In genomic region chr20:49980140-49981008, GRCh38 we compare ENCODE assay signal across 29 cellular contexts. TPM values are rescaled to one million over a fixed set of nuclear protein-coding genes. Genes with fewer than 3 reads are reported as not detected.
DNase-seq lines count a peak whose midpoint lies in the region; ATAC-seq and TF ChIP-seq lines count a peak whose summit lies in the region.
"Had no signal": no experiment of that assay in that cellular context is flagged by ENCODE, and none has a peak within 500 bp of the region (broad histone marks: within the 10 kb centered on the region; RNA-seq: fewer than 3 reads in every experiment).

No MANE protein-coding gene starts in this region.

- H3K79me1 ChIP-seq in mesendoderm (ENCODE audit: low read length): peaks cover 3% of the 10 kb centered on the region

- no peak for TF ChIP-seq CTCF in Calu3 (IDR thresholded peaks at IDR 0.05; ENCODE audit: unreplicated experiment)
- no peak for TF ChIP-seq CTCF in endodermal cell (conservative IDR thresholded peaks at IDR 0.05)

- no peak for ATAC-seq in T-cell (replicated peaks in 1 of 4)
- ATAC-seq in HG03521 (IDR thresholded peaks at IDR 0.05; ENCODE audit: unreplicated experiment): no peak
- ATAC-seq: activated CD4-positive, CD25-positive, alpha-beta regulatory T cell treated with anti-CD3 and anti-CD28 coated beads, Interleukin-2, amount 50 U/mL, for 24 hours; activated naive CD4-positive, alpha-beta T cell treated with anti-CD3 and anti-CD28 coated beads, Interleukin-2, amount 50 U/mL, for 72 hours; activated T-helper 17 cell treated with anti-CD3 and anti-CD28 coated beads, Interleukin-2, amount 50 U/mL, for 72 hours; gastrocnemius medialis; left lung; Panc1 had no signal

- H3K4me1 ChIP-seq in BLaER1 treated with 17β-estradiol and CSF1 and Interleukin-3, amounts not matched to agents 10 nM and 100 nM: peaks cover 34 to 62% (median 58%) of the 10 kb centered on the region in 10 experiments
- H3K4me1 ChIP-seq in mesendoderm (ENCODE audit: control insufficient read depth, low read depth, low read length) (peaks cover 6% of the 10 kb centered on the region), endodermal cell (ENCODE audit: control insufficient read depth, insufficient read depth, low read length) (peaks cover 15% of the 10 kb centered on the region)

- H3K27ac ChIP-seq in BLaER1 treated with 17β-estradiol and CSF1 and Interleukin-3, amounts not matched to agents 10 nM and 100 nM: peak overlapping the region in 6 of 11 experiments; percentile 54 to 86 (median 68); a peak in 6 of 22 replicates
- H3K27ac ChIP-seq in mesendoderm (ENCODE audit: low read depth, low read length) (no peak overlapping the region), endodermal cell (ENCODE audit: low read depth, low read length) (no peak overlapping the region)
- H3K27ac ChIP-seq: hepatocyte, left lung, thoracic aorta had no signal

- peaks cover 41% of the 10 kb centered on the region for H3K4me1 Mint-ChIP-seq in Calu3 (ENCODE audit: low read depth, unreplicated experiment)
- peaks cover 29 to 32% (median 31%) of the 10 kb centered on the region in 3 donors for H3K4me1 Mint-ChIP-seq in T-cell
- H3K4me1 Mint-ChIP-seq in endodermal cell: peaks cover 37% of the 10 kb centered on the region
- H3K4me1 Mint-ChIP-seq: activated T-helper 17 cell treated with anti-CD3 and anti-CD28 coated beads, Interleukin-2, amount 50 U/mL, for 72 hours had no signal

- H3K4ac ChIP-seq in mesendoderm (ENCODE audit: low read depth, low read length): no peak overlapping the region

- CTCF ChIA-PET in Calu3 (lab: Charles Lee) (interaction anchor here (1.4 to 5.5 kb wide), 3 partner anchors 90 to 140 kb away, joined by 3 to 134 read pairs (median 9); no protein-coding TSS in a partner anchor), T-cell (lab: Charles Lee) (interaction anchor here (0.6 to 4.9 kb wide), 7 partner anchors 8 to 198 kb away, joined by 3 to 51 read pairs (median 7); no protein-coding TSS in a partner anchor)

- peak overlapping the region in 5 of 11 experiments; percentile 45 to 82 (median 77); a peak in 5 of 22 replicates for H3K9ac ChIP-seq in BLaER1 treated with 17β-estradiol and CSF1 and Interleukin-3, amounts not matched to agents 10 nM and 100 nM
- no peak overlapping the region for H3K9ac ChIP-seq in mesendoderm (ENCODE audit: low read length)
- H3K9ac ChIP-seq in endodermal cell (ENCODE audit: extremely low read depth, low read length, poor library complexity, severe bottlenecking): no peak overlapping the region

- H3K27ac Mint-ChIP-seq in Calu3 (ENCODE audit: unreplicated experiment) (peak overlapping the region; percentile 10), T-cell (peak overlapping the region; percentile 13 to 54), endodermal cell (no peak overlapping the region)
- H3K27ac Mint-ChIP-seq: activated CD4-positive, alpha-beta memory T cell treated with anti-CD3 and anti-CD28 coated beads for 36 hours; activated naive CD4-positive, alpha-beta T cell treated with anti-CD3 and anti-CD28 coated beads, Interleukin-2, amount 50 U/mL, for 72 hours; activated T-helper 17 cell treated with anti-CD3 and anti-CD28 coated beads, Interleukin-2, amount 50 U/mL, for 72 hours; HFFc6; stimulated activated naive CD8-positive, alpha-beta T cell treated with anti-CD3 and anti-CD28 coated beads, Interleukin-15, Interleukin-2, amounts not matched to agents 100 ng/mL and 50 ng/mL, for 24 hours had no signal

- no peaks in the 10 kb centered on the region for H3K27me3 ChIP-seq in BLaER1 treated with 17β-estradiol and CSF1 and Interleukin-3, amounts not matched to agents 10 nM and 100 nM
- no peaks in the 10 kb centered on the region for H3K27me3 ChIP-seq in mesendoderm (ENCODE audit: insufficient read depth, low read length, poor library complexity)
- peaks cover 14% of the 10 kb centered on the region for H3K27me3 ChIP-seq in endodermal cell (ENCODE audit: control insufficient read depth, insufficient read depth, low read length, poor library complexity, severe bottlenecking)
- H3K27me3 ChIP-seq: gastrocnemius medialis, hepatocyte had no signal

- peaks cover 29% of the 10 kb centered on the region for H3K27me3 Mint-ChIP-seq in Calu3 (ENCODE audit: unreplicated experiment)
- peaks cover 0 to 3% of the 10 kb centered on the region in 2 donors for H3K27me3 Mint-ChIP-seq in T-cell
- H3K27me3 Mint-ChIP-seq in endodermal cell (ENCODE audit: insufficient read depth): peaks cover 32% of the 10 kb centered on the region

- DNase-seq in Calu3 (no peak), T-cell (no peak), mesendoderm (no peak), UCSD-AML1 (lab: John Stamatoyannopoulos, UW; ENCODE audit: unreplicated experiment) (no peak), endodermal cell (no peak), NCI-H526 treated with DMSO at 0.1 percent for 48 hours (lab: John Stamatoyannopoulos, UW) (no peak)
- DNase-seq: activated CD4-positive, alpha-beta memory T cell treated with anti-CD3 and anti-CD28 coated beads for 36 hours; activated CD8-positive, alpha-beta memory T cell treated with anti-CD3 and anti-CD28 coated beads, Interleukin-2, amount 50 U/mL, for 4 hours; aorta; cortex of kidney; DMS79; gastrocnemius medialis; GF-D8; HFFc6; mesenchymal stem cell; NCI-H1417 treated with DMSO at 0.1 percent for 48 hours; NCI-H2081; NCI-H446; SHP77 treated with DMSO at 0.1 percent for 48 hours had no signal

- H3K56ac ChIP-seq in mesendoderm (ENCODE audit: low read length): peak overlapping the region; percentile 38

- H3K36me3 Mint-ChIP-seq in Calu3 (ENCODE audit: insufficient read depth, unreplicated experiment) (peaks cover 21% of the 10 kb centered on the region), T-cell (no peaks in the 10 kb centered on the region), endodermal cell (ENCODE audit: low read depth) (peaks cover 8% of the 10 kb centered on the region)
- H3K36me3 Mint-ChIP-seq: activated CD4-positive, alpha-beta memory T cell treated with anti-CD3 and anti-CD28 coated beads for 36 hours had no signal

- H4K5ac ChIP-seq in mesendoderm (ENCODE audit: low read length): no peak overlapping the region

- H3K4me3 Mint-ChIP-seq in Calu3 (ENCODE audit: low read depth, unreplicated experiment): no peak overlapping the region
- H3K4me3 Mint-ChIP-seq in T-cell: peak overlapping the region; percentile 17 to 37 (median 28)
- H3K4me3 Mint-ChIP-seq in endodermal cell: no peak overlapping the region
- H3K4me3 Mint-ChIP-seq: activated CD4-positive, alpha-beta memory T cell treated with anti-CD3 and anti-CD28 coated beads for 36 hours; activated T-helper 17 cell treated with anti-CD3 and anti-CD28 coated beads, Interleukin-2, amount 50 U/mL, for 72 hours; HFFc6; stimulated activated naive CD8-positive, alpha-beta T cell treated with anti-CD3 and anti-CD28 coated beads, Interleukin-15, Interleukin-2, amounts not matched to agents 100 ng/mL and 50 ng/mL, for 24 hours had no signal

- H2BK5ac ChIP-seq in mesendoderm (ENCODE audit: low read length): no peak overlapping the region

- intact Hi-C loops in Calu3 (cut with micrococcal nuclease; ENCODE audit: unreplicated experiment): loop anchor here (2.0 kb wide), 1 partner anchor 192 kb away; no protein-coding TSS in a partner anchor

- POLR2A ChIA-PET in T-cell (lab: Charles Lee): no interaction called here

- peak overlapping the region; percentile 80 to 93 (median 86); a peak in 21 of 22 replicates for H3K4me2 ChIP-seq in BLaER1 treated with 17β-estradiol and CSF1 and Interleukin-3, amounts not matched to agents 10 nM and 100 nM
- no peak overlapping the region for H3K4me2 ChIP-seq in mesendoderm (ENCODE audit: low read length)

- BruUV-seq in Calu3 (replicated peaks; lab: Mats Ljungman, UMichigan): no TSS peak

- H4K20me1 ChIP-seq in BLaER1 treated with 17β-estradiol and CSF1 and Interleukin-3, amounts not matched to agents 10 nM and 100 nM: peaks cover 0 to 25% (median 25%) of the 10 kb centered on the region in 11 experiments; a peak in 18 of 22 replicates

- H3K9me3 ChIP-seq in BLaER1 treated with 17β-estradiol and CSF1 and Interleukin-3, amounts not matched to agents 10 nM and 100 nM (replicated peaks in 1 of 11): no peaks in the 10 kb centered on the region
- no peaks in the 10 kb centered on the region for H3K9me3 ChIP-seq in endodermal cell (ENCODE audit: control insufficient read depth, low read length)
- H3K9me3 ChIP-seq: gastrocnemius medialis, left lung, thoracic aorta had no signal

- no peaks in the 10 kb centered on the region for H3K9me3 Mint-ChIP-seq in Calu3 (ENCODE audit: low read depth, unreplicated experiment)
- H3K9me3 Mint-ChIP-seq in T-cell: no peaks in the 10 kb centered on the region
- no peaks in the 10 kb centered on the region for H3K9me3 Mint-ChIP-seq in endodermal cell
- H3K9me3 Mint-ChIP-seq: activated CD4-positive, alpha-beta memory T cell treated with anti-CD3 and anti-CD28 coated beads for 36 hours; activated naive CD4-positive, alpha-beta T cell treated with anti-CD3 and anti-CD28 coated beads, Interleukin-2, amount 50 U/mL, for 72 hours; activated T-helper 17 cell treated with anti-CD3 and anti-CD28 coated beads, Interleukin-2, amount 50 U/mL, for 72 hours; HFFc6; stimulated activated naive CD8-positive, alpha-beta T cell treated with anti-CD3 and anti-CD28 coated beads, Interleukin-15, Interleukin-2, amounts not matched to agents 100 ng/mL and 50 ng/mL, for 24 hours had no signal

- 100% methylated on average over 2 of the region's 11 CpGs for WGBS in mesendoderm (ENCODE audit: extremely low coverage, insufficient coverage, low lambda C conversion rate)
- WGBS in endodermal cell (ENCODE audit: insufficient coverage in 1 of 2, insufficient read length in 1 of 2), 2 experiments: 66 to 72% methylated on average over 4 to 11 of the region's 11 CpGs

- H3K79me2 ChIP-seq in mesendoderm (ENCODE audit: control insufficient read depth, insufficient read depth, low read length): peaks cover 26% of the 10 kb centered on the region

- no peak overlapping the region for H3K18ac ChIP-seq in mesendoderm (ENCODE audit: low read length)

- no peak overlapping the region for H3K4me3 ChIP-seq in BLaER1 treated with 17β-estradiol and CSF1 and Interleukin-3, amounts not matched to agents 10 nM and 100 nM
- H3K4me3 ChIP-seq in mesendoderm (ENCODE audit: low read length) (no peak overlapping the region), endodermal cell (ENCODE audit: low read length) (no peak overlapping the region)
- H3K4me3 ChIP-seq: gastrocnemius medialis, hepatocyte, left lung, thoracic aorta had no signal

- peaks cover 0 to 21% (median 19%) of the 10 kb centered on the region in 11 experiments; a peak in 18 of 22 replicates for H3K36me3 ChIP-seq in BLaER1 treated with 17β-estradiol and CSF1 and Interleukin-3, amounts not matched to agents 10 nM and 100 nM
- H3K36me3 ChIP-seq in mesendoderm (ENCODE audit: control insufficient read depth, insufficient read depth, low read length) (no peaks in the 10 kb centered on the region), endodermal cell (ENCODE audit: control insufficient read depth, insufficient read depth, low read length) (peaks cover 14% of the 10 kb centered on the region)
- H3K36me3 ChIP-seq: gastrocnemius medialis, left lung, thoracic aorta had no signal

- H2AK5ac ChIP-seq in mesendoderm (ENCODE audit: low read length): no peak overlapping the region

- H4K8ac ChIP-seq in mesendoderm (ENCODE audit: low read depth, low read length): no peak overlapping the region

- H3K23ac ChIP-seq in mesendoderm (ENCODE audit: low read length): no peak overlapping the region

- no peak overlapping the region for H2BK15ac ChIP-seq in mesendoderm (replicated peaks; ENCODE audit: low read depth)

- no peak overlapping the region for H2BK120ac ChIP-seq in mesendoderm (ENCODE audit: low read depth, low read length)

RNA-seq across cellular contexts. Expression of gene SNAI1, which starts 2.4 kb away (rescaled TPM):
- total RNA-seq in Calu3 (2022) (0.81 and 0.90 TPM in 2 replicates), T-cell (1 to 10 TPM in 3 of 5 donors, under 1 TPM in 2; 0.95 to 3.1 (median 1.3) TPM), endodermal cell (10 to 100 TPM; 10.6 to 13.1 TPM)
- polyA plus RNA-seq in mesendoderm (2013, experiment 1 of 2): 23.6 TPM
- 20.7 TPM for polyA plus RNA-seq in mesendoderm (2013, experiment 2 of 2)
- 8.0 TPM for polyA plus RNA-seq in endodermal cell (2013, experiment 1 of 2)
- polyA plus RNA-seq in endodermal cell (2013, experiment 2 of 2): 8.3 TPM

RNA-seq across cellular contexts. Expression of gene RNF114, which starts 44.2 kb away (rescaled TPM):
- 72.3 and 93.9 TPM in 2 replicates for total RNA-seq in Calu3 (2022)
- total RNA-seq in T-cell: 100 to 1,000 TPM in 2 of 5 donors, 10 to 100 TPM in 3; 83.5 to 109 (median 95.7) TPM
- 60.4 TPM for polyA plus RNA-seq in mesendoderm (2013, experiment 1 of 2)
- 60.4 TPM for polyA plus RNA-seq in mesendoderm (2013, experiment 2 of 2)
- 10 to 100 TPM; 48.8 to 52.5 TPM for total RNA-seq in endodermal cell
- polyA plus RNA-seq in endodermal cell (2013, experiment 1 of 2): 91.4 TPM
- 92.1 TPM for polyA plus RNA-seq in endodermal cell (2013, experiment 2 of 2)

Comparison
In these comparisons a context has a peak if more than half of its experiments do, and no peak if none do; other contexts are left out.
1. H3K27ac ChIP-seq: peak in BLaER1 treated with 17β-estradiol and CSF1 and Interleukin-3, amounts not matched to agents 10 nM and 100 nM (6 of 11); none in mesendoderm (single experiment) and endodermal cell (single experiment).
2. H3K4me3 Mint-ChIP-seq: peak in T-cell (3 of 3); none in Calu3 (single experiment) and endodermal cell (single experiment).